ENCODE assay signal across 24 cellular contexts in the genomic region with DNA sequence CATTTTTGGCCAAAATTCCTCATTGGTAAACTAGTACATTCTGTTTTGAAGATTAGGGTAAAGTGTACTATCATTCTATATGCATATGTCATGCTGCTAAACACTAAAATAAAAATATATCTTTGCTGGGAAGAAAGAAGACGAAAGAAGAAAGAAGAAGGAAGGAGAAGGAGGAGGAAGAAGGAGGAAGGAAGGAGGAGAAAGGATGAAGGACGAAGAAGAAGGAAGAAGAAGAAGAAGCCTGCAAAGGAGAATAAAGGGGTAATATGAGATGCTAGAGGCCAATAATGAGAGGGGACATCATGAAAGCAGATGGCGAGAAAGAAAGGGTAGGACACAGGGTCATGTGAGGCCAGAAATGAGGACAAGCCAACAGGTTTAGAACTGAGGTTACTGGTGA.
"Had no signal": no experiment of that assay in that cellular context is flagged by ENCODE, and none has a peak within 500 bp of the region (broad histone marks: within the 10 kb centered on the region; RNA-seq: fewer than 3 reads in every experiment).

No MANE protein-coding gene starts in this region.

- H3K27me3 ChIP-seq: body of pancreas, esophagus muscularis mucosa, right lobe of liver, stomach, suprapubic skin, tibial nerve had no signal

- H3K4me3 Mint-ChIP-seq: activated CD4-positive, alpha-beta memory T cell treated with anti-CD3 and anti-CD28 coated beads for 36 hours; activated naive CD4-positive, alpha-beta T cell treated with anti-CD3 and anti-CD28 coated beads for 36 hours; activated naive CD8-positive, alpha-beta T cell treated with anti-CD3 and anti-CD28 coated beads, Interleukin-2, amount 50 U/mL, for 24 hours; dendritic cell treated with granulocyte-macrophage colony-stimulating factor and Interleukin-4, amounts not matched to agents 40 ng/mL and 50 ng/mL, for 4 days; memory B cell; stimulated activated memory B cell treated with anti-CD40 and anti-IgM and Interleukin-4, amounts not matched to agents 10 μg/mL and 1 μg/mL and 100 μg/mL, for 72 hours; T-helper 1 cell treated with Interleukin-12 subunit alpha and Interleukin-12 subunit beta and Interleukin-4 antibody, amounts not matched to agents 30 μg/mL and 1 μg/mL, for 36 hours had no signal

- H3K36me3 ChIP-seq: esophagus muscularis mucosa, right lobe of liver, stomach, suprapubic skin, tibial nerve had no signal

- H3K27me3 Mint-ChIP-seq: activated CD4-positive, alpha-beta memory T cell treated with anti-CD3 and anti-CD28 coated beads for 36 hours; activated naive CD8-positive, alpha-beta T cell treated with anti-CD3 and anti-CD28 coated beads, Interleukin-2, amount 50 U/mL, for 24 hours; dendritic cell treated with granulocyte-macrophage colony-stimulating factor and Interleukin-4, amounts not matched to agents 40 ng/mL and 50 ng/mL, for 4 days; memory B cell; stimulated activated memory B cell treated with anti-CD40 and anti-IgM and Interleukin-4, amounts not matched to agents 10 μg/mL and 1 μg/mL and 100 μg/mL, for 72 hours had no signal

- H3K9me3 Mint-ChIP-seq: activated CD4-positive, alpha-beta memory T cell treated with anti-CD3 and anti-CD28 coated beads for 36 hours; activated naive CD4-positive, alpha-beta T cell treated with anti-CD3 and anti-CD28 coated beads for 36 hours; activated naive CD8-positive, alpha-beta T cell treated with anti-CD3 and anti-CD28 coated beads, Interleukin-2, amount 50 U/mL, for 24 hours; dendritic cell treated with granulocyte-macrophage colony-stimulating factor and Interleukin-4, amounts not matched to agents 40 ng/mL and 50 ng/mL, for 4 days; memory B cell; stimulated activated memory B cell treated with anti-CD40 and anti-IgM and Interleukin-4, amounts not matched to agents 10 μg/mL and 1 μg/mL and 100 μg/mL, for 72 hours; T-helper 1 cell treated with Interleukin-12 subunit alpha and Interleukin-12 subunit beta and Interleukin-4 antibody, amounts not matched to agents 30 μg/mL and 1 μg/mL, for 36 hours had no signal

- H3K9me3 ChIP-seq: body of pancreas, esophagus muscularis mucosa, mucosa of descending colon, right lobe of liver, stomach, suprapubic skin, tibial nerve had no signal

- DNase-seq: activated CD4-positive, alpha-beta memory T cell treated with anti-CD3 and anti-CD28 coated beads for 36 hours; activated CD4-positive, alpha-beta T cell treated with anti-CD3 and anti-CD28 coated beads for 48 hours; activated effector memory CD4-positive, alpha-beta T cell treated with Interleukin-2 at 50 U/mL for 16 hours; activated naive CD4-positive, alpha-beta T cell treated with anti-CD3 and anti-CD28 coated beads for 36 hours; activated naive CD8-positive, alpha-beta T cell treated with anti-CD3 and anti-CD28 coated beads, Interleukin-2, amount 50 U/mL, for 24 hours; activated T-cell treated with anti-CD3 and anti-CD28 coated beads, Interleukin-2, amount 50 U/mL, for 48 hours; body of pancreas; effector CD8-positive, alpha-beta T cell; hippocampal formation; mucosa of descending colon; posterior cingulate gyrus; right lobe of liver; stimulated activated CD4-positive, alpha-beta T cell treated with anti-CD3 and anti-CD28 coated beads, Interleukin-2, amount 100 ng/mL, for 24 hours; stomach had no signal

- H3K27ac ChIP-seq: body of pancreas, esophagus muscularis mucosa, right lobe of liver, skin epidermis, stomach, suprapubic skin, tibial nerve had no signal

- H3K4me3 ChIP-seq: body of pancreas, esophagus muscularis mucosa, mucosa of descending colon, right lobe of liver, skin epidermis, stomach, suprapubic skin, tibial nerve had no signal

- FAIRE-seq: frontal cortex, urothelium cell line had no signal

- H3K27ac Mint-ChIP-seq: activated CD4-positive, alpha-beta memory T cell treated with anti-CD3 and anti-CD28 coated beads for 36 hours; activated naive CD4-positive, alpha-beta T cell treated with anti-CD3 and anti-CD28 coated beads for 36 hours; activated naive CD8-positive, alpha-beta T cell treated with anti-CD3 and anti-CD28 coated beads, Interleukin-2, amount 50 U/mL, for 24 hours; memory B cell; stimulated activated memory B cell treated with anti-CD40 and anti-IgM and Interleukin-4, amounts not matched to agents 10 μg/mL and 1 μg/mL and 100 μg/mL, for 72 hours; T-helper 1 cell treated with Interleukin-12 subunit alpha and Interleukin-12 subunit beta and Interleukin-4 antibody, amounts not matched to agents 30 μg/mL and 1 μg/mL, for 36 hours had no signal
